ENCODE assay signal across 1 cellular context in the genomic region with DNA sequence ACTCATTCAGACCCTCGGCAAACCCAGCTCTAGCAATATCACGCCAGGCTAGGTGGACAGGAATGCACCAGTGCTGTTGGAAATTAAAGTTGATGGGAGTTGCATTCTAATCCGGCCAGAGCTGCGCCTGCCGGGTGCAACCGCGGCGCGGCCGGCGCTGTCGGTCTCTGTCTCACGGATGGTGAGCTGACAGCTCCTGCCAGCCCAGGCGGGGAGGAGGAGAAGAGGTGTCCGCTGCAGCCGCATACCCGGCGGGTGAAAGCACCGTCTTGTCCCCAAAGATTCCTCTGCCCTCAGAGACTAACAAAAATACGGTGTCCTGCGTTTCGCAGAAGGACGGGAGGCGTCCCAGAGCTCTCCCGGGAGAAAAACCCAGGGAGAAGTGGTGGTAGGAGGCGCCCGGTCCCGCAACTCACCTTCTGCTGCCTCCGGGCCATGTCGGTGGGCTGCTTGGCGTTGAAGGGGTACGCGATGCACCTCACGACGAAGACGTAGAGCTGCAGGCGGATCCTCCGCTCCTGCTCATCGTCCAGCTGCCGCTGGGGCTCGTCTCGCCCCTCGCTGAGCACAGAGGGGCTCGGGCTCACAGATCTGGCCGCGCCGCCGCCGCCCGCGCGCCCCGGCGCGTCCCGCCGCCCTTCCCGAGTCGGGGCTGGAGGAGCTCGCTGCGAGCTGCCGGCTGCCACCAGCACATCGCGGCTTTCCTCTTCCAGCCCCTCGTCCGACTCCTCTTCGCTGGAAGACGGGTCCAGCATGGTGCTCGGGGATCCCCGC.
TF ChIP-seq lines count a peak whose summit lies in the region.

No MANE protein-coding gene starts in this region.

TF ChIP-seq in HCT116, 20 proteins besides CTCF, POLR2A, EP300 and RAD21 (continued from another document):
- 0 out of 2 replicates have a peak, but pooled peaks have one; percentile 15 for TF ChIP-seq SIN3A (IDR thresholded peaks at IDR 0.05; ENCODE audit: low read depth)
- peak; percentile 11; the same call in 1 of the 2 replicates for TF ChIP-seq MAX (IDR thresholded peaks at IDR 0.05)
